In genomic region chr7:156949541-156950380, GRCh38 we compare ENCODE assay signal across 8 cellular contexts.
DNase-seq lines count a peak whose midpoint lies in the region; ATAC-seq and TF ChIP-seq lines count a peak whose summit lies in the region.

Gene NOM1, plus strand, starts transcription at chr7:156949712. Its CDS starts 26 bp downstream, at chr7:156949738.

- TF ChIP-seq CTCF in WI38 (IDR thresholded peaks at IDR 0.05; ENCODE audit: low read depth, low read length) (peak; percentile 44), cardiac fibroblast (IDR thresholded peaks at IDR 0.05; ENCODE audit: low read depth, low read length) (peak; percentile 12)

- peak; percentile 87 for ATAC-seq in GM18861 (IDR thresholded peaks at IDR 0.05; ENCODE audit: unreplicated experiment)
- peak; percentile 90 for ATAC-seq in HG03066 (IDR thresholded peaks at IDR 0.05; ENCODE audit: low read depth, unreplicated experiment)

- H3K4me3 ChIP-seq in WI38 (ENCODE audit: low read depth, low read length) (peak within 1 kb of the TSS; percentile 74), cardiac fibroblast (replicated peaks in 1 of 2; ENCODE audit: low read depth in 2 of 2, low read length in 2 of 2) (peak within 1 kb of the TSS; percentile 90 to 98)

- peak; percentile 97 for DNase-seq in AG08396 (ENCODE audit: low spot score)
- peak; percentile 89 for DNase-seq in NCI-H2171 (lab: John Stamatoyannopoulos, UW)
- peak; percentile 84 to 87 for DNase-seq in cardiac fibroblast (ENCODE audit: low read depth in 2 of 2)
- peak; percentile 90 for DNase-seq in islet precursor cell
- peak; percentile 84 to 89 (median 88) for DNase-seq in stimulated activated CD4-positive, alpha-beta T cell treated with anti-CD3 and anti-CD28 coated beads, Interleukin-12 subunit alpha, Interleukin-12 subunit beta, amount 100 ng/mL, for 48 hours (ENCODE audit: low read depth in 2 of 3, low spot score in 1 of 3)

Comparison
In these comparisons a context has a peak if more than half of its experiments do, and no peak if none do; other contexts are left out.
1. Peak in every context shown above with its lines: DNase-seq, ATAC-seq and H3K4me3 ChIP-seq.